Comparison of ENCODE assay signal across 31 cellular contexts in genomic region chr2:23005469-23005868, GRCh38.
"Had no signal": no experiment of that assay in that cellular context is flagged by ENCODE, and none has a peak within 500 bp of the region (broad histone marks: within the 10 kb centered on the region; RNA-seq: fewer than 3 reads in every experiment).

No MANE protein-coding gene starts in this region.

- H3K4me1 ChIP-seq: neural progenitor cell, parathyroid adenoma, psoas muscle, suprapubic skin, upper lobe of right lung, uterus had no signal

- H3K36me3 ChIP-seq: neural progenitor cell, ovary, spleen, suprapubic skin, tibial artery, transverse colon, upper lobe of right lung, uterus had no signal

- H3K27me3 Mint-ChIP-seq: progenitor cell of endocrine pancreas; stimulated activated memory B cell treated with anti-CD40 and anti-IgM and Interleukin-4, amounts not matched to agents 10 μg/mL and 1 μg/mL and 100 μg/mL, for 72 hours; stimulated activated naive CD8-positive, alpha-beta T cell treated with anti-CD3 and anti-CD28 coated beads, Interleukin-15, amount 100 ng/mL, for 72 hours; type B pancreatic cell had no signal

- H3K4me3 ChIP-seq: neural progenitor cell, ovary, psoas muscle, skin epidermis, smooth muscle cell, spleen, suprapubic skin, testis, tibial artery, transverse colon, upper lobe of right lung, uterus had no signal

- H3K36me3 Mint-ChIP-seq: natural killer cell; neural progenitor cell; stimulated activated memory B cell treated with anti-CD40 and anti-IgM and Interleukin-4, amounts not matched to agents 10 μg/mL and 1 μg/mL and 100 μg/mL, for 72 hours; type B pancreatic cell had no signal

- H3K9me3 Mint-ChIP-seq: nephron; neural progenitor cell; stimulated activated memory B cell treated with anti-CD40 and anti-IgM and Interleukin-4, amounts not matched to agents 10 μg/mL and 1 μg/mL and 100 μg/mL, for 72 hours; stimulated activated naive CD8-positive, alpha-beta T cell treated with anti-CD3 and anti-CD28 coated beads, Interleukin-15, amount 100 ng/mL, for 72 hours; type B pancreatic cell had no signal

- H3K4me2 ChIP-seq: neural progenitor cell, smooth muscle cell had no signal

- H3K79me2 ChIP-seq: parathyroid adenoma had no signal

- H3K9ac ChIP-seq: neural progenitor cell, parathyroid adenoma had no signal

- H3K4me1 Mint-ChIP-seq: natural killer cell; stimulated activated memory B cell treated with anti-CD40 and anti-IgM and Interleukin-4, amounts not matched to agents 10 μg/mL and 1 μg/mL and 100 μg/mL, for 72 hours; stimulated activated naive CD8-positive, alpha-beta T cell treated with anti-CD3 and anti-CD28 coated beads, Interleukin-15, amount 100 ng/mL, for 72 hours had no signal

- H2AFZ ChIP-seq: neural progenitor cell, parathyroid adenoma had no signal

- ATAC-seq: natural killer cell; psoas muscle; right cardiac atrium; sciatic nerve; stimulated activated memory B cell treated with anti-CD40 and anti-IgM and Interleukin-4, amounts not matched to agents 10 μg/mL and 1 μg/mL and 100 μg/mL, for 72 hours; stimulated activated naive CD8-positive, alpha-beta T cell treated with anti-CD3 and anti-CD28 coated beads, Interleukin-15, amount 100 ng/mL, for 72 hours; stimulated activated naive CD8-positive, alpha-beta T cell treated with anti-CD3 and anti-CD28 coated beads, Interleukin-15, Interleukin-2, amounts not matched to agents 100 U/mL and 50 U/mL, for 24 hours; upper lobe of right lung had no signal

- H3K9me3 ChIP-seq: ovary, psoas muscle, spleen, suprapubic skin, testis, tibial artery, transverse colon, upper lobe of right lung, uterus had no signal

- H3K27me3 ChIP-seq: neural progenitor cell, ovary, spleen, suprapubic skin, testis, tibial artery, transverse colon, upper lobe of right lung, uterus had no signal

- H3K27ac ChIP-seq: neural progenitor cell, ovary, parathyroid adenoma, psoas muscle, skin epidermis, spleen, suprapubic skin, testis, tibial artery, transverse colon, upper lobe of right lung, uterus had no signal

- H3K27ac Mint-ChIP-seq: natural killer cell; nephron; neural progenitor cell; progenitor cell of endocrine pancreas; stimulated activated memory B cell treated with anti-CD40 and anti-IgM and Interleukin-4, amounts not matched to agents 10 μg/mL and 1 μg/mL and 100 μg/mL, for 72 hours; stimulated activated naive CD8-positive, alpha-beta T cell treated with anti-CD3 and anti-CD28 coated beads, Interleukin-15, amount 100 ng/mL, for 72 hours; type B pancreatic cell had no signal

- DNase-seq: natural killer cell; occipital lobe; ovary; posterior cingulate gyrus; psoas muscle; right cardiac atrium; spleen; stimulated activated CD4-positive, alpha-beta T cell treated with anti-CD3 and anti-CD28 coated beads, Interleukin-12 subunit alpha, Interleukin-12 subunit beta, amount 100 ng/mL, for 4 hours; stimulated activated CD4-positive, alpha-beta T cell treated with anti-CD3 and anti-CD28 coated beads, Interleukin-1b, Interleukin-23, amount 100 ng/mL, for 48 hours; stimulated activated CD4-positive, alpha-beta T cell treated with anti-CD3 and anti-CD28 coated beads, Interleukin-4, amount 100 ng/mL, for 1 hour; stimulated activated CD4-positive, alpha-beta T cell treated with anti-CD3 and anti-CD28 coated beads, Interleukin-4, amount 100 ng/mL, for 4 hours; stimulated activated CD8-positive, alpha-beta memory T cell treated with anti-CD3 and anti-CD28 coated beads, Interleukin-4, amount 100 ng/mL, for 48 hours; stimulated activated naive CD4-positive, alpha-beta T cell; stimulated activated naive CD8-positive, alpha-beta T cell treated with anti-CD3 and anti-CD28 coated beads, Interleukin-15, amount 100 ng/mL, for 72 hours; stimulated activated naive CD8-positive, alpha-beta T cell treated with anti-CD3 and anti-CD28 coated beads, Interleukin-15, Interleukin-2, amounts not matched to agents 100 U/mL and 50 U/mL, for 24 hours; substantia nigra; testis; tibial artery; transverse colon; upper lobe of right lung; uterus had no signal

- H3K4me3 Mint-ChIP-seq: natural killer cell; nephron; neural progenitor cell; stimulated activated memory B cell treated with anti-CD40 and anti-IgM and Interleukin-4, amounts not matched to agents 10 μg/mL and 1 μg/mL and 100 μg/mL, for 72 hours; stimulated activated naive CD8-positive, alpha-beta T cell treated with anti-CD3 and anti-CD28 coated beads, Interleukin-15, amount 100 ng/mL, for 72 hours; type B pancreatic cell had no signal
